Comparison of ENCODE assay signal across 8 cellular contexts in the genomic region with DNA sequence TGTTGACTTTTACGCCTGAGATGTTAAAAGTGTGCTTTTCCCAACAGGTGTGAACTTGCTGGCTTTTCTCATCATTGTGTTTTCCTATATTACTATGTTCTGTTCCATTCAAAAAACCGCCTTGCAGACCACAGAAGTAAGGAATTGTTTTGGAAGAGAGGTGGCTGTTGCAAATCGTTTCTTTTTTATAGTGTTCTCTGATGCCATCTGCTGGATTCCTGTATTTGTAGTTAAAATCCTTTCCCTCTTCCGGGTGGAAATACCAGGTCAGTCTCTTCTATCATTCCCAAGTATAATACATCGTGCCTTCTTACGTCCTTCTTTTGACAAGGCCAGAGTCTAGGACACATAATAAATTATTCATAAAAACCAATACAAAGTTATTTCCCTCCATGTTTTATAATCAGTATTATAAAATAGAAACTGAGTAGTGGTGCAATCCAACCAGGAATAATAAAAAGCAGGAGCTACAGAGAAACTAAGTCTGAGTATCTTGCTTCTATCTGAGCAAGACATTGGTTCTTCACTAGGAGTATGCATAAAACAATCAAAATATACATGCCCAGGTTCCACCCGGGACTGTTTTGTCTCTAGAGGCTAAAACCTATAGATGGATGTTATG. TPM values are rescaled to one million over a fixed set of nuclear protein-coding genes. Genes with fewer than 3 reads are reported as not detected.
DNase-seq lines count a peak whose midpoint lies in the region; ATAC-seq and TF ChIP-seq lines count a peak whose summit lies in the region.

No MANE protein-coding gene starts in this region.

- no peak for TF ChIP-seq EP300 in suprapubic skin (IDR thresholded peaks at IDR 0.05)

- H2AFZ ChIP-seq in Loucy (ENCODE audit: low read length) (peak overlapping the region; percentile 65; the same call in 1 of the 2 replicates), mesenchymal stem cell (ENCODE audit: low read depth, low read length) (no peak overlapping the region)

- TF ChIP-seq CTCF in C4-2B (conservative IDR thresholded peaks at IDR 0.05) (peak; percentile 92), Loucy (conservative IDR thresholded peaks at IDR 0.05; ENCODE audit: low read length) (peak; percentile 55), suprapubic skin (IDR thresholded peaks at IDR 0.05) (no peak)

- H3K9ac ChIP-seq in Loucy (ENCODE audit: low read depth, low read length, poor library complexity, severe bottlenecking) (no peak overlapping the region), mesenchymal stem cell (ENCODE audit: low read length) (peak overlapping the region; percentile 62)

- no peaks in the 10 kb centered on the region for H3K9me2 ChIP-seq in Loucy (replicated peaks; ENCODE audit: low read depth, low read length)

- H2BK5ac ChIP-seq in mesenchymal stem cell (ENCODE audit: low read depth, low read length, poor library complexity, severe bottlenecking) = no peak overlapping the region

- H3K27me3 ChIP-seq in Loucy (ENCODE audit: insufficient read depth, low read length, poor library complexity, severe bottlenecking) (no peaks in the 10 kb centered on the region), mesenchymal stem cell (ENCODE audit: control insufficient read depth in 1 of 2, insufficient read depth in 1 of 2, low read length in 2 of 2) (no peaks in the 10 kb centered on the region), suprapubic skin (no peaks in the 10 kb centered on the region)

- H3K23ac ChIP-seq in mesenchymal stem cell (ENCODE audit: low read length in 2 of 2) = no peak overlapping the region

- no peak overlapping the region for H2AK5ac ChIP-seq in mesenchymal stem cell (ENCODE audit: low read length, severe bottlenecking)

- DNase-seq in T47D (ENCODE audit: low read depth in 1 of 2, low spot score in 1 of 2) = peak; percentile 4 to 35
- peak; percentile 42 for DNase-seq in mesenchymal stem cell
- no peak for DNase-seq in suprapubic skin (ENCODE audit: low spot score in 2 of 2)
- no peak for DNase-seq in activated CD4-positive, alpha-beta T cell treated with anti-CD3 and anti-CD28 coated beads, Interleukin-2, amount 50 U/mL, for 48 hours

- no peak overlapping the region for H3K4ac ChIP-seq in mesenchymal stem cell (ENCODE audit: low read depth in 1 of 2, low read length in 2 of 2)

- no peaks in the 10 kb centered on the region for H3K79me2 ChIP-seq in Loucy (ENCODE audit: insufficient read depth, low read length)

- H4K20me1 ChIP-seq in Loucy (ENCODE audit: insufficient read depth, low read length, poor library complexity, severe bottlenecking) = no peaks in the 10 kb centered on the region

- 50% methylated on average over 6 of the region's 7 CpGs for WGBS in mesenchymal stem cell
- WGBS in suprapubic skin = 35% methylated on average over 7 of the region's 7 CpGs

- H4K91ac ChIP-seq in mesenchymal stem cell (ENCODE audit: low read length) = no peak overlapping the region

- H3K14ac ChIP-seq in mesenchymal stem cell (ENCODE audit: low read length in 2 of 2) = no peak overlapping the region

- no peak overlapping the region for H2BK12ac ChIP-seq in mesenchymal stem cell (ENCODE audit: low read length in 2 of 2)

- H3K4me3 ChIP-seq in Loucy (ENCODE audit: low read length, poor library complexity, severe bottlenecking) (no peak overlapping the region), mesenchymal stem cell (ENCODE audit: insufficient read depth in 1 of 2, low read depth in 1 of 2, low read length in 2 of 2) (no peak overlapping the region), suprapubic skin (no peak overlapping the region)

- no peak overlapping the region for H3K18ac ChIP-seq in mesenchymal stem cell (ENCODE audit: low read depth in 1 of 2, low read length in 2 of 2)

- H2BK120ac ChIP-seq in mesenchymal stem cell (ENCODE audit: low read depth, low read length) = no peak overlapping the region

- H3K4me2 ChIP-seq in Loucy (ENCODE audit: low read depth, low read length, poor library complexity, severe bottlenecking) (no peak overlapping the region), mesenchymal stem cell (ENCODE audit: low read length, poor library complexity, severe bottlenecking) (no peak overlapping the region)

- H3K27ac ChIP-seq in C4-2B = no peak overlapping the region
- H3K27ac ChIP-seq in mesenchymal stem cell (ENCODE audit: low read length, poor library complexity, severe bottlenecking) = no peak overlapping the region
- no peak overlapping the region for H3K27ac ChIP-seq in suprapubic skin

- H3F3A ChIP-seq in Loucy (ENCODE audit: low read depth) = no peaks in the 10 kb centered on the region

- TF ChIP-seq POLR2A in suprapubic skin (IDR thresholded peaks at IDR 0.05) = no peak

- H3K9me3 ChIP-seq in Loucy (ENCODE audit: insufficient read depth, low read depth, low read length) = no peaks in the 10 kb centered on the region
- H3K9me3 ChIP-seq in mesenchymal stem cell (ENCODE audit: control insufficient read depth, low read length) = no peaks in the 10 kb centered on the region
- no peaks in the 10 kb centered on the region for H3K9me3 ChIP-seq in suprapubic skin

- no peak overlapping the region for H4K8ac ChIP-seq in mesenchymal stem cell (ENCODE audit: low read length)

- H3K4me1 ChIP-seq in Loucy (ENCODE audit: insufficient read depth, low read length, poor library complexity, severe bottlenecking) (peaks cover 30% of the 10 kb centered on the region), mesenchymal stem cell (ENCODE audit: control insufficient read depth, insufficient read depth, low read depth, low read length) (no peaks in the 10 kb centered on the region), suprapubic skin (peaks cover 8% of the 10 kb centered on the region)

- ATAC-seq in HG02571 (IDR thresholded peaks at IDR 0.05; ENCODE audit: unreplicated experiment) (no peak), GM18907 (IDR thresholded peaks at IDR 0.05; ENCODE audit: unreplicated experiment) (no peak)

- H2BK15ac ChIP-seq in mesenchymal stem cell (ENCODE audit: low read depth, poor library complexity, severe bottlenecking) = no peak overlapping the region

- in situ Hi-C loops in T47D (cut with HindIII; ENCODE audit: low pct_unique_long_range_greater_than_20kb, low sequenced_read_pairs) = no loop called here

- H3K79me1 ChIP-seq in mesenchymal stem cell (replicated peaks; ENCODE audit: low read length, poor library complexity, severe bottlenecking) = no peaks in the 10 kb centered on the region

- no peaks in the 10 kb centered on the region for H3K36me3 ChIP-seq in Loucy (ENCODE audit: insufficient read depth, low read length)
- no peaks in the 10 kb centered on the region for H3K36me3 ChIP-seq in mesenchymal stem cell (ENCODE audit: control insufficient read depth in 1 of 2, insufficient read depth in 2 of 2, low read depth in 1 of 2, low read length in 2 of 2)
- no peaks in the 10 kb centered on the region for H3K36me3 ChIP-seq in suprapubic skin

RNA-seq across cellular contexts. Expression of a gene that starts 57.9 kb away (rescaled TPM):
- polyA plus RNA-seq in mesenchymal stem cell (2013, experiment 1 of 2) = not detected
- polyA plus RNA-seq in mesenchymal stem cell (2013, experiment 2 of 2) = not detected
- total RNA-seq in suprapubic skin = under 1 TPM in 1 of 4 donors, not detected in 3; 0.25 TPM

Comparison
In these comparisons a context has a peak if more than half of its experiments do, and no peak if none do; other contexts are left out.
1. CTCF ChIP-seq: peak in C4-2B (single experiment) and Loucy (single experiment); none in suprapubic skin (0 of 2).
2. DNase-seq: peak in T47D (2 of 2) and mesenchymal stem cell (single experiment); none in suprapubic skin (0 of 2) and activated CD4-positive, alpha-beta T cell treated with anti-CD3 and anti-CD28 coated beads, Interleukin-2, amount 50 U/mL, for 48 hours (0 of 2).